5 cellular contexts compared by ENCODE assay signal in genomic region chr1:230578621-230579020, GRCh38.
"Had no signal": no experiment of that assay in that cellular context is flagged by ENCODE, and none has a peak within 500 bp of the region (broad histone marks: within the 10 kb centered on the region; RNA-seq: fewer than 3 reads in every experiment).

No MANE protein-coding gene starts in this region.

- ATAC-seq: GM23338, HepG2, K562 had no signal

- DNase-seq: H9, HCEC 1CT had no signal

- H3K4me3 ChIP-seq: GM23338, K562 had no signal
